ENCODE assay signal across 9 cellular contexts in genomic region chrX:26889574-26889973, GRCh38.
"Had no signal": no experiment of that assay in that cellular context is flagged by ENCODE, and none has a peak within 500 bp of the region (broad histone marks: within the 10 kb centered on the region; RNA-seq: fewer than 3 reads in every experiment).

No MANE protein-coding gene starts in this region.

- DNase-seq: activated CD4-positive, alpha-beta memory T cell treated with anti-CD3 and anti-CD28 coated beads for 36 hours; activated CD8-positive, alpha-beta memory T cell treated with anti-CD3 and anti-CD28 coated beads, Interleukin-2, amount 50 U/mL, for 4 hours; activated naive CD4-positive, alpha-beta T cell; gastrocnemius medialis; kidney glomerular epithelial cell; stimulated activated CD4-positive, alpha-beta T cell treated with anti-CD3 and anti-CD28 coated beads, Interleukin-2, amount 100 ng/mL, for 24 hours; stimulated activated naive B cell treated with anti-CD40 and anti-IgM and Interleukin-4, amounts not matched to agents 10 μg/mL and 1 μg/mL and 100 μg/mL, for 72 hours; T-helper 9 cell had no signal

- FAIRE-seq: endometrium had no signal
